Comparison of ENCODE assay signal across 8 cellular contexts in the genomic region with DNA sequence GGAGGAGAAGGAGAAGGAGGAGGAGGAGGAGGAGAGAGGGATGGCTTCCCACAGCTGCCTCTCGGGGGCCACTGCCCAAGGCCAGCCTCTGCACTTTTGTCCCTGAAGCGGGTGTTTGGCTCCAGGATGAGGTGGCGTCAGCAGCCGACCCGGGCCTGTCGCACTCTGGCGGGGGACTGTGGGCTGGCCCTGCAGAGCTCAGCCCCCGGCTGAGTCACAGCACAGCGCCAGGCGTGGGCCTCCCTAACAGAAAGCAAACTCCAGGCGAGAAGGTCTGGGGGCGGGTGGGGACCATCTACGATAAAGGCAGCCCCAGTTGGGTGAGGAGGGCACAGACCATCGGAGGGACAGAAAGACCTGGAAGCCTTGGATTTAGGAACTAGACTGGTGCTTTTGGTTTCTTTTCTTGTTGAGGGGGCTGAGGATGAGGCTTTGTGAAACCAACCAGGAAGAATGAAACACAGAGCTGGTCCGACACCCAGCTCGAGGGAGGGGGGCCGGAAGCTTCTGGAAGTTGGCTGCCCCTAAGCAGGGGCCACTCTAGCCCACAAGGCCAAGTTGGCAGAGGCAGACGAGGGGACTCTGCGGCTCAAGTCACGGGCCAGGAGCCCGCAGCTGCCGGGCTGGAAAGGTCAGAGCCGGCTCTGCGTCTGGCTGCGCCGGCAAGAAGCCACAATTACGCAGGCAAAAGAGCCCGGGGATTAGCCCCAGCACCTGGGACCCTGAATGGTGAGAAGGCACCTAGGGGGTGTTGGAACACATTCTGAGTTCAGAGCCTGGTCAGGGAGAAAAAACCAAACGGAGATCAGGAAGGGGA. TPM values are rescaled to one million over a fixed set of nuclear protein-coding genes. Genes with fewer than 3 reads are reported as not detected.
DNase-seq lines count a peak whose midpoint lies in the region; ATAC-seq, FAIRE-seq and TF ChIP-seq lines count a peak whose summit lies in the region.

No MANE protein-coding gene starts in this region.

- H3K27me3 ChIP-seq in Karpas-422 (ENCODE audit: low read length) (no peaks in the 10 kb centered on the region), mammary epithelial cell (ENCODE audit: insufficient read depth, low read length) (no peaks in the 10 kb centered on the region), small intestine (ENCODE audit: control insufficient read depth in 2 of 2, insufficient read depth in 2 of 2, low read length in 2 of 2) (no peaks in the 10 kb centered on the region)

- peak overlapping the region; percentile 86 for H3K4me2 ChIP-seq in Karpas-422 (ENCODE audit: low read depth, low read length, poor library complexity, severe bottlenecking)
- peak overlapping the region; percentile 72 for H3K4me2 ChIP-seq in mammary epithelial cell (ENCODE audit: insufficient read depth, low read depth, low read length)

- ATAC-seq in WTC11 (peak; percentile 46), HG03521 (IDR thresholded peaks at IDR 0.05; ENCODE audit: unreplicated experiment) (no peak)

- peaks cover 39% of the 10 kb centered on the region for H3K4me1 Mint-ChIP-seq in WTC11

- H3K9me2 ChIP-seq in Karpas-422 (replicated peaks; ENCODE audit: insufficient read depth, low read length): no peaks in the 10 kb centered on the region

- no peak for FAIRE-seq in small intestine (lab: Jason Lieb, UNC)

- dilution Hi-C loops in mammary epithelial cell (cut with HindIII; ENCODE audit: low sequenced_read_pairs): loop anchor here (5.0 to 10.0 kb wide), 5 partner anchors 42 to 287 kb away; a partner anchor contains a TSS

- H3K27ac ChIP-seq in Karpas-422 (ENCODE audit: low read length): peak overlapping the region; percentile 94
- H3K27ac ChIP-seq in mammary epithelial cell (ENCODE audit: insufficient read depth, low read depth, low read length): peak overlapping the region; percentile 66
- H3K27ac ChIP-seq in small intestine (ENCODE audit: low read depth in 1 of 2, low read length in 1 of 2): peak overlapping the region; percentile 79 to 100

- CTCF ChIA-PET in WTC11 (lab: Charles Lee): interaction anchor here (0.7 to 5.4 kb wide), 16 partner anchors 12 to 120 kb away, joined by 3 to 82 read pairs (median 4); a partner anchor contains a TSS
- CTCF ChIA-PET in mammary epithelial cell (lab: Charles Lee; ENCODE audit: low non-redundant PET): no interaction called here

- in situ Hi-C loops in mammary epithelial cell (cut with MboI; ENCODE audit: low sequenced_read_pairs in 2 of 2): no loop called here

- no peaks in the 10 kb centered on the region for H3K27me3 Mint-ChIP-seq in WTC11 (ENCODE audit: low read depth)

- H3K36me3 ChIP-seq in Karpas-422 (ENCODE audit: insufficient read depth, low read length): no peaks in the 10 kb centered on the region
- peaks cover 3% of the 10 kb centered on the region for H3K36me3 ChIP-seq in mammary epithelial cell (ENCODE audit: insufficient read depth, low read length)
- H3K36me3 ChIP-seq in small intestine (ENCODE audit: control insufficient read depth in 2 of 2, insufficient read depth in 2 of 2, low read length in 2 of 2): peaks cover 2 to 4% of the 10 kb centered on the region in 2 donors

- POLR2A ChIA-PET in WTC11 (lab: Charles Lee): interaction anchor here (1.0 to 2.6 kb wide), 8 partner anchors 9 to 35 kb away, joined by 3 to 29 read pairs (median 4); a partner anchor contains a TSS

- no peaks in the 10 kb centered on the region for H3K9me3 Mint-ChIP-seq in WTC11

- H3K36me3 Mint-ChIP-seq in WTC11: peaks cover 14% of the 10 kb centered on the region

- peaks cover 48% of the 10 kb centered on the region for H3K4me1 ChIP-seq in Karpas-422 (ENCODE audit: low read length)
- H3K4me1 ChIP-seq in mammary epithelial cell (ENCODE audit: insufficient read depth, low read length): peaks cover 28% of the 10 kb centered on the region
- peaks cover 3 to 12% of the 10 kb centered on the region in 2 donors for H3K4me1 ChIP-seq in small intestine (ENCODE audit: control insufficient read depth in 2 of 2, insufficient read depth in 1 of 2, low read depth in 1 of 2, low read length in 1 of 2)

- H4K20me1 ChIP-seq in Karpas-422 (ENCODE audit: insufficient read depth, low read depth, low read length) (no peaks in the 10 kb centered on the region), mammary epithelial cell (ENCODE audit: insufficient read depth, low read length) (no peaks in the 10 kb centered on the region)

- peak overlapping the region; percentile 59 for H3K4me3 Mint-ChIP-seq in WTC11

- WGBS in mammary epithelial cell (ENCODE audit: low coverage, missing lambda C conversion rate): 3% methylated on average over 26 of the region's 29 CpGs
- WGBS in small intestine, 3 donors: 1 to 9% (median 3%) methylated on average over 29 of the region's 29 CpGs

- H3K9ac ChIP-seq in Karpas-422 (ENCODE audit: low read length): peak overlapping the region; percentile 75
- H3K9ac ChIP-seq in mammary epithelial cell (ENCODE audit: insufficient read depth, low read length): peak overlapping the region; percentile 50

- peak overlapping the region; percentile 67 for H3K27ac Mint-ChIP-seq in WTC11

- DNase-seq in NCI-H2029 (lab: John Stamatoyannopoulos, UW) (peak; percentile 47), NCI-H2029 treated with DMSO at 0.1 percent for 48 hours (lab: John Stamatoyannopoulos, UW) (no peak), Karpas-422 (peak; percentile 84), WTC11 (ENCODE audit: low spot score) (peak; percentile 45), mammary epithelial cell (peak; percentile 48), iris pigment epithelial cell (ENCODE audit: low read depth) (peak; percentile 84), small intestine (peak; percentile 78)

- intact Hi-C loops in mammary epithelial cell (cut with micrococcal nuclease): loop anchor here (2.0 kb wide), 1 partner anchor 18 kb away; a partner anchor contains a TSS

- H3K4me3 ChIP-seq in Karpas-422 (ENCODE audit: low read length) (peak overlapping the region; percentile 59), mammary epithelial cell (replicated peaks in 1 of 3; ENCODE audit: insufficient read depth in 1 of 3, low read depth in 2 of 3, low read length in 3 of 3) (peak overlapping the region; percentile 8 to 21 (median 11)), small intestine (ENCODE audit: low read depth in 1 of 2, low read length in 2 of 2) (peak overlapping the region; percentile 24 to 45)

- H2AFZ ChIP-seq in Karpas-422 (ENCODE audit: low read length) (0 out of 2 replicates have a peak overlapping the region, but pooled peaks have one; percentile 48), mammary epithelial cell (ENCODE audit: low read depth, low read length) (peak overlapping the region; percentile 75)

- no TSS peak for BruUV-seq in mammary epithelial cell (replicated peaks; lab: Mats Ljungman, UMichigan)

- TF ChIP-seq CTCF in WTC11 (IDR thresholded peaks at IDR 0.05) (no peak), mammary epithelial cell (conservative IDR thresholded peaks at IDR 0.05 in 1 of 2, IDR thresholded peaks at IDR 0.05 in 1 of 2; ENCODE audit: extremely low read depth in 1 of 2, insufficient read depth in 1 of 2, low read depth in 1 of 2, low read length in 2 of 2) (no peak)

- H3K79me2 ChIP-seq in Karpas-422 (ENCODE audit: low read length): no peaks in the 10 kb centered on the region
- no peaks in the 10 kb centered on the region for H3K79me2 ChIP-seq in mammary epithelial cell (ENCODE audit: insufficient read depth, low read length)

- no peaks in the 10 kb centered on the region for H3K9me3 ChIP-seq in Karpas-422 (ENCODE audit: low read length)
- no peaks in the 10 kb centered on the region for H3K9me3 ChIP-seq in mammary epithelial cell (replicated peaks; ENCODE audit: insufficient read depth, low read length)
- no peaks in the 10 kb centered on the region for H3K9me3 ChIP-seq in small intestine (ENCODE audit: control insufficient read depth, low read depth)

TF ChIP-seq in WTC11, 78 proteins besides CTCF, POLR2A, EP300 and RAD21 (continues in another document):
- TF ChIP-seq ETV6 (CRISPR knock-in tag; IDR thresholded peaks at IDR 0.05): peak; percentile 63; the same call in 1 of the 2 replicates
- TF ChIP-seq, protein P1, sequence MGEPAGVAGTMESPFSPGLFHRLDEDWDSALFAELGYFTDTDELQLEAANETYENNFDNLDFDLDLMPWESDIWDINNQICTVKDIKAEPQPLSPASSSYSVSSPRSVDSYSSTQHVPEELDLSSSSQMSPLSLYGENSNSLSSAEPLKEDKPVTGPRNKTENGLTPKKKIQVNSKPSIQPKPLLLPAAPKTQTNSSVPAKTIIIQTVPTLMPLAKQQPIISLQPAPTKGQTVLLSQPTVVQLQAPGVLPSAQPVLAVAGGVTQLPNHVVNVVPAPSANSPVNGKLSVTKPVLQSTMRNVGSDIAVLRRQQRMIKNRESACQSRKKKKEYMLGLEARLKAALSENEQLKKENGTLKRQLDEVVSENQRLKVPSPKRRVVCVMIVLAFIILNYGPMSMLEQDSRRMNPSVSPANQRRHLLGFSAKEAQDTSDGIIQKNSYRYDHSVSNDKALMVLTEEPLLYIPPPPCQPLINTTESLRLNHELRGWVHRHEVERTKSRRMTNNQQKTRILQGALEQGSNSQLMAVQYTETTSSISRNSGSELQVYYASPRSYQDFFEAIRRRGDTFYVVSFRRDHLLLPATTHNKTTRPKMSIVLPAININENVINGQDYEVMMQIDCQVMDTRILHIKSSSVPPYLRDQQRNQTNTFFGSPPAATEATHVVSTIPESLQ (CRISPR knock-in tag; IDR thresholded peaks at IDR 0.05): no peak

RNA-seq across cellular contexts. Expression of a gene that starts 18.2 kb away (rescaled TPM):
- total RNA-seq in Karpas-422 (2014; rRNA removed; shearing (Covaris generic); ENCODE audit: low replicate concordance): 198 and 359 TPM in 2 replicates
- total RNA-seq in WTC11 (2021) (373 to 434 TPM (median 409 TPM) in 3 replicates), mammary epithelial cell (100 to 1,000 TPM; 127 to 182 TPM)
- polyA plus RNA-seq in mammary epithelial cell (215 TPM), small intestine (100 to 1,000 TPM; 166 to 269 (median 206) TPM)
- polyA minus RNA-seq in mammary epithelial cell: 63.3 TPM

RNA-seq across cellular contexts. Expression of a gene that starts 23.3 kb away (rescaled TPM):
- total RNA-seq in Karpas-422 (2014; rRNA removed; shearing (Covaris generic); ENCODE audit: low replicate concordance): 69.5 and 274 TPM in 2 replicates
- total RNA-seq in WTC11 (2021): 121 to 137 TPM (median 133 TPM) in 3 replicates
- 10 to 100 TPM; 59.6 to 74.0 TPM for total RNA-seq in mammary epithelial cell
- 30.0 TPM for polyA plus RNA-seq in mammary epithelial cell
- polyA minus RNA-seq in mammary epithelial cell: 4.4 TPM
- polyA plus RNA-seq in small intestine: 100 to 1,000 TPM; 129 to 211 (median 159) TPM

RNA-seq across cellular contexts. Expression of a gene that starts 30.5 kb away (rescaled TPM):
- 0.37 and 0.87 TPM in 2 replicates for total RNA-seq in Karpas-422 (2014; rRNA removed; shearing (Covaris generic); ENCODE audit: low replicate concordance)
- total RNA-seq in WTC11 (2021) (0.46 to 1.0 TPM (median 0.61 TPM) in 3 replicates), mammary epithelial cell (under 1 TPM; 0.19 to 0.50 TPM)
- polyA plus RNA-seq in mammary epithelial cell (0.03 TPM), small intestine (10 to 100 TPM in 1 of 3 donors, 1 to 10 TPM in 2; 1.5 to 15.2 (median 5.4) TPM)
- not detected for polyA minus RNA-seq in mammary epithelial cell

RNA-seq across cellular contexts. Expression of a gene that starts 35.7 kb away (rescaled TPM):
- 10.7 and 13.6 TPM in 2 replicates for total RNA-seq in Karpas-422 (2014; rRNA removed; shearing (Covaris generic); ENCODE audit: low replicate concordance)
- total RNA-seq in WTC11 (2021): 39.2 to 68.1 TPM (median 40.8 TPM) in 3 replicates
- total RNA-seq in mammary epithelial cell: 10 to 100 TPM; 16.3 to 18.7 TPM
- 4.5 TPM for polyA plus RNA-seq in mammary epithelial cell
- polyA minus RNA-seq in mammary epithelial cell: 7.3 TPM
- polyA plus RNA-seq in small intestine: 10 to 100 TPM; 29.1 to 47.0 (median 30.3) TPM
